ENCODE assay signal across 8 cellular contexts in genomic region chr16:87778830-87779579, GRCh38. TPM values are rescaled to one million over a fixed set of nuclear protein-coding genes. Genes with fewer than 3 reads are reported as not detected.
DNase-seq lines count a peak whose midpoint lies in the region; FAIRE-seq and TF ChIP-seq lines count a peak whose summit lies in the region.

No MANE protein-coding gene starts in this region.

- H3K4me2 ChIP-seq in Loucy (ENCODE audit: low read depth, low read length, poor library complexity, severe bottlenecking): peak overlapping the region; percentile 68
- H3K4me2 ChIP-seq in neuronal stem cell (ENCODE audit: insufficient read depth, low read length, poor library complexity, severe bottlenecking): no peak overlapping the region

- peak overlapping the region; percentile 61 for H3K14ac ChIP-seq in neuronal stem cell (ENCODE audit: low read length)

- 0 out of 2 replicates have a peak, but pooled peaks cover 2% of the 10 kb centered on the region for H3F3A ChIP-seq in Loucy (ENCODE audit: low read depth)

- H2BK15ac ChIP-seq in neuronal stem cell (ENCODE audit: low read length): no peak overlapping the region

- H2AK5ac ChIP-seq in neuronal stem cell (ENCODE audit: low read depth, low read length): peak overlapping the region; percentile 30

- H3K4ac ChIP-seq in neuronal stem cell (ENCODE audit: low read length): no peak overlapping the region

- H3K9ac ChIP-seq in Loucy (ENCODE audit: low read depth, low read length, poor library complexity, severe bottlenecking) (peak overlapping the region; percentile 90), neuronal stem cell (ENCODE audit: low read depth, low read length, poor library complexity) (no peak overlapping the region)

- H3K27ac ChIP-seq in neuronal stem cell (replicated peaks; ENCODE audit: low read length) (no peak overlapping the region), substantia nigra (ENCODE audit: low read depth, low read length, poor library complexity, severe bottlenecking) (peak overlapping the region; percentile 49)

- TF ChIP-seq CTCF in Loucy (conservative IDR thresholded peaks at IDR 0.05; ENCODE audit: low read length) (peak; percentile 62), foreskin fibroblast (IDR thresholded peaks at IDR 0.05; ENCODE audit: low read depth, low read length) (peak; percentile 58)

- H2AFZ ChIP-seq in Loucy (ENCODE audit: low read length) (no peak overlapping the region), neuronal stem cell (ENCODE audit: low read length) (peak overlapping the region; percentile 92)

- peak overlapping the region; percentile 52 for H4K8ac ChIP-seq in neuronal stem cell (ENCODE audit: low read depth, low read length)

- H3K23ac ChIP-seq in neuronal stem cell (ENCODE audit: low read depth, low read length, poor library complexity): peak overlapping the region; percentile 55

- peak overlapping the region; percentile 96 for H4K91ac ChIP-seq in neuronal stem cell (ENCODE audit: low read depth, low read length, poor library complexity)

- FAIRE-seq in H54 (lab: Jason Lieb, UNC): no peak

- H2BK120ac ChIP-seq in neuronal stem cell (ENCODE audit: low read depth, low read length): no peak overlapping the region

- H3K4me3 ChIP-seq in Loucy (ENCODE audit: low read length, poor library complexity, severe bottlenecking): peak overlapping the region; percentile 60
- no peak overlapping the region for H3K4me3 ChIP-seq in foreskin fibroblast (ENCODE audit: low read depth in 1 of 2, low read length in 2 of 2)
- no peak overlapping the region for H3K4me3 ChIP-seq in neuronal stem cell (ENCODE audit: low read length in 2 of 2)

- H4K20me1 ChIP-seq in Loucy (ENCODE audit: insufficient read depth, low read length, poor library complexity, severe bottlenecking): no peaks in the 10 kb centered on the region

- no peaks in the 10 kb centered on the region for H3K27me3 ChIP-seq in Loucy (ENCODE audit: insufficient read depth, low read length, poor library complexity, severe bottlenecking)
- no peaks in the 10 kb centered on the region for H3K27me3 ChIP-seq in neuronal stem cell (ENCODE audit: control insufficient read depth in 3 of 3, insufficient read depth in 3 of 3, low read depth in 1 of 3, low read length in 3 of 3)

- H3K79me2 ChIP-seq in Loucy (ENCODE audit: insufficient read depth, low read length): no peaks in the 10 kb centered on the region

- H3K79me1 ChIP-seq in neuronal stem cell (ENCODE audit: low read depth, low read length): no peaks in the 10 kb centered on the region

- H3K4me1 ChIP-seq in Loucy (ENCODE audit: insufficient read depth, low read length, poor library complexity, severe bottlenecking): peaks cover 35% of the 10 kb centered on the region
- H3K4me1 ChIP-seq in neuronal stem cell (ENCODE audit: control insufficient read depth in 2 of 2, insufficient read depth in 1 of 2, low read depth in 1 of 2, low read length in 2 of 2): peaks cover 3 to 6% of the 10 kb centered on the region in 2 donors

- no peaks in the 10 kb centered on the region for H3K9me3 ChIP-seq in Loucy (ENCODE audit: insufficient read depth, low read depth, low read length)
- H3K9me3 ChIP-seq in neuronal stem cell (replicated peaks in 1 of 2; ENCODE audit: control insufficient read depth in 2 of 2, insufficient read depth in 1 of 2, low read depth in 1 of 2, low read length in 2 of 2): no peaks in the 10 kb centered on the region

- H2BK5ac ChIP-seq in neuronal stem cell (ENCODE audit: low read length): peak overlapping the region; percentile 91

- peak overlapping the region; percentile 89 for H2BK12ac ChIP-seq in neuronal stem cell (ENCODE audit: low read length)

- H3K36me3 ChIP-seq in Loucy (ENCODE audit: insufficient read depth, low read length) (no peaks in the 10 kb centered on the region), neuronal stem cell (replicated peaks in 1 of 2; ENCODE audit: control insufficient read depth in 2 of 2, insufficient read depth in 2 of 2, low read length in 2 of 2) (no peaks in the 10 kb centered on the region)

- H3K9me2 ChIP-seq in Loucy (replicated peaks; ENCODE audit: low read depth, low read length): no peaks in the 10 kb centered on the region

- WGBS in neuronal stem cell (ENCODE audit: extremely low coverage in 2 of 2, insufficient read length in 2 of 2, insufficient replicate concordance in 1 of 2), 2 donors: no CpG with 5 or more reads among the region's 41 CpGs

- peak overlapping the region; percentile 92 for H3K18ac ChIP-seq in neuronal stem cell (ENCODE audit: low read length)

- TF ChIP-seq POLR2A in H54 (IDR thresholded peaks at IDR 0.05; ENCODE audit: low read depth, low read length): no peak

- DNase-seq in ELF-1 (ENCODE audit: low read depth, low spot score): peak; percentile 99
- peak; percentile 71 for DNase-seq in H54 (ENCODE audit: insufficient read length, low spot score)
- DNase-seq in SHP77 treated with DMSO at 0.1 percent for 48 hours (lab: John Stamatoyannopoulos, UW): peak; percentile 98
- peak; percentile 97 for DNase-seq in activated effector memory CD4-positive, alpha-beta T cell treated with anti-CD3 and anti-CD28 coated beads, Interleukin-2, amount 50 U/mL, for 16 hours
- DNase-seq in foreskin fibroblast: peak; percentile 91 to 99
- peak; percentile 82 for DNase-seq in neuronal stem cell (ENCODE audit: low spot score)
- peak; percentile 42 to 95 (median 79) for DNase-seq in substantia nigra (lab: John Stamatoyannopoulos, UW)

RNA-seq across cellular contexts. Expression of gene KLHDC4, which starts 13.2 kb away (rescaled TPM):
- 15.3 TPM for polyA plus RNA-seq in neuronal stem cell (2013, experiment 1 of 2)
- polyA plus RNA-seq in neuronal stem cell (2013, experiment 2 of 2): 15.0 TPM
